In genomic region chr19:40662925-40663711, GRCh38 we compare ENCODE assay signal across 1 cellular context.
A peak's percentile ranks its signal among the peaks of the same experiment; 100 is the strongest.
TF ChIP-seq lines count a peak whose summit lies in the region.

No MANE protein-coding gene starts in this region.

TF ChIP-seq in HEK293, 187 proteins besides CTCF, POLR2A, EP300 and RAD21 (continued from another document and continues in another):
- TF ChIP-seq ZNF768 (tag by site-specific recombination; IDR thresholded peaks at IDR 0.05) (no peak), ZBTB11 (tag by site-specific recombination; conservative IDR thresholded peaks at IDR 0.05; ENCODE audit: low read depth) (peak; percentile 56; the same call in 1 of the 2 replicates), KLF10 (tag by site-specific recombination; IDR thresholded peaks at IDR 0.05) (peak; percentile 78; the same call in 1 of the 2 replicates), ZNF174 (tag by site-specific recombination; IDR thresholded peaks at IDR 0.05) (no peak), SP2 (tag by site-specific recombination; IDR thresholded peaks at IDR 0.05) (peak; percentile 92), ZNF292 (tag by site-specific recombination; IDR thresholded peaks at IDR 0.05; ENCODE audit: borderline replicate concordance, low read depth) (no peak; the same call in 1 of the 2 replicates), ZNF707 (tag by site-specific recombination; IDR thresholded peaks at IDR 0.05) (no peak), ZFP3 (tag by site-specific recombination; IDR thresholded peaks at IDR 0.05; ENCODE audit: low read depth) (no peak), ZSCAN5A (tag by site-specific recombination; IDR thresholded peaks at IDR 0.05) (peak; percentile 91; the same call in 1 of the 2 replicates), ZNF132 (tag by site-specific recombination; IDR thresholded peaks at IDR 0.05; ENCODE audit: borderline replicate concordance) (no peak), KLF1 (tag by site-specific recombination; IDR thresholded peaks at IDR 0.05) (peak; percentile 72), ZNF239 (tag by site-specific recombination; IDR thresholded peaks at IDR 0.05) (peak; percentile 58; the same call in 1 of the 2 replicates), BCL11A (tag by site-specific recombination; IDR thresholded peaks at IDR 0.05; ENCODE audit: low read depth) (peak; percentile 71; the same call in 1 of the 2 replicates), ZNF677 (tag by site-specific recombination; IDR thresholded peaks at IDR 0.05) (no peak), GFI1B (tag by site-specific recombination; IDR thresholded peaks at IDR 0.05) (no peak), ZNF121 (tag by site-specific recombination; IDR thresholded peaks at IDR 0.05) (peak; percentile 26; the same call in 1 of the 2 replicates), ZNF544 (tag by site-specific recombination; IDR thresholded peaks at IDR 0.05) (no peak), YY2 (tag by site-specific recombination; IDR thresholded peaks at IDR 0.05) (no peak), ZNF624 (tag by site-specific recombination; IDR thresholded peaks at IDR 0.05) (no peak), AEBP2 (tag by site-specific recombination; IDR thresholded peaks at IDR 0.05; ENCODE audit: borderline replicate concordance) (no peak), ZXDB (tag by site-specific recombination; IDR thresholded peaks at IDR 0.05) (peak; percentile 89), ZNF548 (tag by site-specific recombination; IDR thresholded peaks at IDR 0.05) (no peak), ZNF223 (tag by site-specific recombination; IDR thresholded peaks at IDR 0.05) (no peak), ZNF654 (tag by site-specific recombination; IDR thresholded peaks at IDR 0.05; ENCODE audit: low read depth) (no peak; the same call in 1 of the 2 replicates), ZNF350 (tag by site-specific recombination; IDR thresholded peaks at IDR 0.05) (no peak), ZBTB21 (tag by site-specific recombination; IDR thresholded peaks at IDR 0.05) (peak; percentile 20; the same call in 1 of the 2 replicates), TCF7L2 (IDR thresholded peaks at IDR 0.05; ENCODE audit: borderline replicate concordance, low read depth, low read length) (no peak), ZNF426 (tag by site-specific recombination; IDR thresholded peaks at IDR 0.05) (no peak), ZNF660 (tag by site-specific recombination; IDR thresholded peaks at IDR 0.05) (peak; percentile 93), ZIC2 (tag by site-specific recombination; IDR thresholded peaks at IDR 0.05) (peak; percentile 96), ZNF248 (tag by site-specific recombination; IDR thresholded peaks at IDR 0.05) (no peak), ZNF133 (tag by site-specific recombination; IDR thresholded peaks at IDR 0.05) (0 out of 2 replicates have a peak, but pooled peaks have one; percentile 32), ZNF792 (tag by site-specific recombination; IDR thresholded peaks at IDR 0.05) (no peak; the same call in 1 of the 2 replicates), ZNF510 (tag by site-specific recombination; IDR thresholded peaks at IDR 0.05; ENCODE audit: insufficient replicate concordance) (no peak), ZNF202 (tag by site-specific recombination; IDR thresholded peaks at IDR 0.05; ENCODE audit: borderline replicate concordance) (no peak), ZNF658 (tag by site-specific recombination; IDR thresholded peaks at IDR 0.05) (no peak), SALL2 (tag by site-specific recombination; IDR thresholded peaks at IDR 0.05; ENCODE audit: borderline replicate concordance) (no peak), ZNF830 (tag by site-specific recombination; IDR thresholded peaks at IDR 0.05; ENCODE audit: low read depth) (no peak), ZNF155 (tag by site-specific recombination; IDR thresholded peaks at IDR 0.05) (no peak), PRDM10 (tag by site-specific recombination; IDR thresholded peaks at IDR 0.05) (peak; percentile 97), ZNF354C (tag by site-specific recombination; IDR thresholded peaks at IDR 0.05; ENCODE audit: borderline replicate concordance, low read depth) (no peak), ZNF114 (tag by site-specific recombination; IDR thresholded peaks at IDR 0.05) (no peak), ZNF18 (tag by site-specific recombination; IDR thresholded peaks at IDR 0.05) (0 out of 2 replicates have a peak, but pooled peaks have one; percentile 33), ZNF175 (tag by site-specific recombination; IDR thresholded peaks at IDR 0.05) (no peak), ZSCAN4 (tag by site-specific recombination; IDR thresholded peaks at IDR 0.05) (no peak), KLF16 (tag by site-specific recombination; IDR thresholded peaks at IDR 0.05) (peak; percentile 97)
- TF ChIP-seq, protein P1, sequence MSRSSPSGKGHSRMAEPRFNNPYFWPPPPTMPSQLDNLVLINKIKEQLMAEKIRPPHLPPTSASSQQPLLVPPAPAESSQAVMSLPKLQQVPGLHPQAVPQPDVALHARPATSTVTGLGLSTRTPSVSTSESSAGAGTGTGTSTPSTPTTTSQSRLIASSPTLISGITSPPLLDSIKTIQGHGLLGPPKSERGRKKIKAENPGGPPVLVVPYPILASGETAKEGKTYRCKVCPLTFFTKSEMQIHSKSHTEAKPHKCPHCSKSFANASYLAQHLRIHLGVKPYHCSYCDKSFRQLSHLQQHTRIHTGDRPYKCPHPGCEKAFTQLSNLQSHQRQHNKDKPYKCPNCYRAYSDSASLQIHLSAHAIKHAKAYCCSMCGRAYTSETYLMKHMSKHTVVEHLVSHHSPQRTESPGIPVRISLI (tag by site-specific recombination; IDR thresholded peaks at IDR 0.05): peak; percentile 61; the same call in 1 of the 2 replicates
- TF ChIP-seq, protein P2, sequence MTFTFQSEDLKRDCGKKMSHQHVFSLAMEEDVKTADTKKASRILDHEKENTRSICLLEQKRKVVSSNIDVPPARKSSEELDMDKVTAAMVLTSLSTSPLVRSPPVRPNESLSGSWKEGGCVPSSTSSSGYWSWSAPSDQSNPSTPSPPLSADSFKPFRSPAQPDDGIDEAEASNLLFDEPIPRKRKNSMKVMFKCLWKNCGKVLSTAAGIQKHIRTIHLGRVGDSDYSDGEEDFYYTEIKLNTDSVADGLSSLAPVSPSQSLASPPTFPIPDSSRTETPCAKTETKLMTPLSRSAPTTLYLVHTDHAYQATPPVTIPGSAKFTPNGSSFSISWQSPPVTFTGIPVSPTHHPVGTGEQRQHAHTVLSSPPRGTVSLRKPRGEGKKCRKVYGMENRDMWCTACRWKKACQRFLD (tag by site-specific recombination; IDR thresholded peaks at IDR 0.05): no peak
- TF ChIP-seq, protein P3, sequence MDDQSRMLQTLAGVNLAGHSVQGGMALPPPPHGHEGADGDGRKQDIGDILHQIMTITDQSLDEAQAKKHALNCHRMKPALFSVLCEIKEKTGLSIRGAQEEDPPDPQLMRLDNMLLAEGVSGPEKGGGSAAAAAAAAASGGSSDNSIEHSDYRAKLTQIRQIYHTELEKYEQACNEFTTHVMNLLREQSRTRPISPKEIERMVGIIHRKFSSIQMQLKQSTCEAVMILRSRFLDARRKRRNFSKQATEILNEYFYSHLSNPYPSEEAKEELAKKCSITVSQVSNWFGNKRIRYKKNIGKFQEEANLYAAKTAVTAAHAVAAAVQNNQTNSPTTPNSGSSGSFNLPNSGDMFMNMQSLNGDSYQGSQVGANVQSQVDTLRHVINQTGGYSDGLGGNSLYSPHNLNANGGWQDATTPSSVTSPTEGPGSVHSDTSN (CRISPR knock-in tag; IDR thresholded peaks at IDR 0.05): peak; percentile 93
